Comparison of ENCODE assay signal across 24 cellular contexts in genomic region chr19:34214040-34214439, GRCh38.
"Had no signal": no experiment of that assay in that cellular context is flagged by ENCODE, and none has a peak within 500 bp of the region (broad histone marks: within the 10 kb centered on the region; RNA-seq: fewer than 3 reads in every experiment).

No MANE protein-coding gene starts in this region.

- H3K4me3 Mint-ChIP-seq: natural killer cell; stimulated activated effector memory CD8-positive, alpha-beta T cell treated with anti-CD3 and anti-CD28 coated beads, Interleukin-12 subunit alpha, Interleukin-12 subunit beta, amount 100 ng/mL, for 72 hours; type B pancreatic cell had no signal

- H3K36me3 ChIP-seq: ovary had no signal

- H3K9me3 Mint-ChIP-seq: natural killer cell; stimulated activated effector memory CD8-positive, alpha-beta T cell treated with anti-CD3 and anti-CD28 coated beads, Interleukin-12 subunit alpha, Interleukin-12 subunit beta, amount 100 ng/mL, for 72 hours; type B pancreatic cell had no signal

- H3K4me3 ChIP-seq: dorsolateral prefrontal cortex, gastrocnemius medialis, lower lobe of right lung, ovary, psoas muscle, sigmoid colon, stomach, tibial artery had no signal

- H3K27ac ChIP-seq: dorsolateral prefrontal cortex, epithelial cell of prostate, gastrocnemius medialis, lower lobe of right lung, ovary, psoas muscle, sigmoid colon, stomach, tibial artery had no signal

- FAIRE-seq: keratinocyte had no signal

- DNase-seq: dorsolateral prefrontal cortex; effector CD4-positive, alpha-beta T cell; foreskin fibroblast; gastrocnemius medialis; head of caudate nucleus; left ventricle myocardium superior; lower lobe of right lung; natural killer cell; occipital lobe; ovary; posterior cingulate gyrus; psoas muscle; right cardiac atrium; sigmoid colon; stimulated activated CD4-positive, alpha-beta T cell treated with anti-CD3 and anti-CD28 coated beads, Interleukin-2, amount 100 ng/mL, for 24 hours; stimulated activated CD4-positive, alpha-beta T cell treated with anti-CD3 and anti-CD28 coated beads, Interleukin-4, amount 100 ng/mL, for 24 hours; stimulated activated naive CD4-positive, alpha-beta T cell treated with Interleukin-2 at 50 U/mL for 16 hours; stomach; tibial artery had no signal

- H3K27me3 Mint-ChIP-seq: type B pancreatic cell had no signal

- H3K36me3 Mint-ChIP-seq: natural killer cell had no signal

- H3K9me3 ChIP-seq: gastrocnemius medialis, lower lobe of right lung, ovary, psoas muscle, sigmoid colon, stomach, tibial artery had no signal

- ATAC-seq: esophagus mucosa; gastrocnemius medialis; left ventricle myocardium superior; lower lobe of right lung; natural killer cell; psoas muscle; right cardiac atrium; stimulated activated effector memory CD8-positive, alpha-beta T cell treated with anti-CD3 and anti-CD28 coated beads, Interleukin-12 subunit alpha, Interleukin-12 subunit beta, amount 100 ng/mL, for 72 hours had no signal

- H3K27ac Mint-ChIP-seq: natural killer cell; stimulated activated effector memory CD8-positive, alpha-beta T cell treated with anti-CD3 and anti-CD28 coated beads, Interleukin-12 subunit alpha, Interleukin-12 subunit beta, amount 100 ng/mL, for 72 hours; type B pancreatic cell had no signal
